Comparison of ENCODE assay signal across 1 cellular context in the genomic region with DNA sequence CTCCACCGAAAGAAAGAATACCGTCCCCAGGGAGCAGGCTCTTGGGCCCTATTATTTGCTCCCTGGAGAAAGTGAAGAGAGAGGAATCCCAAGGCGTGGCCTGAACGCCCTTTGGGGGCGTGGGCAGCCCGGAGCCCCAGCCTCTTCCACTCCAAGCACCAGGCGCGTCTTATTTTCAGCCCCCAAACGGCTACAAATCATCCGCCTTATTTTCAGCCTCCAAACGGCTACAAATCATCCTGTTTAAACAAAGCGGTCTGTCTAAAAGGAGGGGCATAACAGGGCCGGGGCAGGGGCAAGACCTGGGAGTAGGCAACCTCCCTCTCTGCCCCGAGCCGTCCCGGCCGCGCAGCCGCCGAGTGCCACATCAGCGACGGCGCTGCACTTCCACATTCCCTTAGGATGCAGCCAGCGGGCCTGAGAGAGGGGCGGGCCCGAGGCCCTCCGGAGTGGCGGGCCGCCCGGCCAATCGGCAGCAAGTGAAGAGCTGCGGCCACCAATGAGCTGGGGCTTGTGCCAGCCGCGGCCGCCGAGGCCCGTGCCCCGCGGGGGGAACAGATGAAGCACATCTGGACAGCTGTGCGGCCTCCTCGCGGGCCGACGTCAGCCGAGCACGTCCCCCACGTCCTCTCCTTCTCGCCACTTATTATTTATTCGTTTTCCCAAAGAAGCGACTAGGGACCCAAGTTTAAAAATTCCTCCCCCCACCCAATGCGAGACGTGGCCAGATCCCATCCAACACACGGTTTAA.
TF ChIP-seq lines count a peak whose summit lies in the region.

A gene with protein sequence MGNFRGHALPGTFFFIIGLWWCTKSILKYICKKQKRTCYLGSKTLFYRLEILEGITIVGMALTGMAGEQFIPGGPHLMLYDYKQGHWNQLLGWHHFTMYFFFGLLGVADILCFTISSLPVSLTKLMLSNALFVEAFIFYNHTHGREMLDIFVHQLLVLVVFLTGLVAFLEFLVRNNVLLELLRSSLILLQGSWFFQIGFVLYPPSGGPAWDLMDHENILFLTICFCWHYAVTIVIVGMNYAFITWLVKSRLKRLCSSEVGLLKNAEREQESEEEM (plus strand): TSS at position 561 of the 751 bp plus-strand sequence. CDS start 62,593 bp downstream, outside the sequence.

TF ChIP-seq in HepG2, 621 proteins besides CTCF, POLR2A, EP300 and RAD21 (continued from another document and continues in another):
- TF ChIP-seq, protein P1, sequence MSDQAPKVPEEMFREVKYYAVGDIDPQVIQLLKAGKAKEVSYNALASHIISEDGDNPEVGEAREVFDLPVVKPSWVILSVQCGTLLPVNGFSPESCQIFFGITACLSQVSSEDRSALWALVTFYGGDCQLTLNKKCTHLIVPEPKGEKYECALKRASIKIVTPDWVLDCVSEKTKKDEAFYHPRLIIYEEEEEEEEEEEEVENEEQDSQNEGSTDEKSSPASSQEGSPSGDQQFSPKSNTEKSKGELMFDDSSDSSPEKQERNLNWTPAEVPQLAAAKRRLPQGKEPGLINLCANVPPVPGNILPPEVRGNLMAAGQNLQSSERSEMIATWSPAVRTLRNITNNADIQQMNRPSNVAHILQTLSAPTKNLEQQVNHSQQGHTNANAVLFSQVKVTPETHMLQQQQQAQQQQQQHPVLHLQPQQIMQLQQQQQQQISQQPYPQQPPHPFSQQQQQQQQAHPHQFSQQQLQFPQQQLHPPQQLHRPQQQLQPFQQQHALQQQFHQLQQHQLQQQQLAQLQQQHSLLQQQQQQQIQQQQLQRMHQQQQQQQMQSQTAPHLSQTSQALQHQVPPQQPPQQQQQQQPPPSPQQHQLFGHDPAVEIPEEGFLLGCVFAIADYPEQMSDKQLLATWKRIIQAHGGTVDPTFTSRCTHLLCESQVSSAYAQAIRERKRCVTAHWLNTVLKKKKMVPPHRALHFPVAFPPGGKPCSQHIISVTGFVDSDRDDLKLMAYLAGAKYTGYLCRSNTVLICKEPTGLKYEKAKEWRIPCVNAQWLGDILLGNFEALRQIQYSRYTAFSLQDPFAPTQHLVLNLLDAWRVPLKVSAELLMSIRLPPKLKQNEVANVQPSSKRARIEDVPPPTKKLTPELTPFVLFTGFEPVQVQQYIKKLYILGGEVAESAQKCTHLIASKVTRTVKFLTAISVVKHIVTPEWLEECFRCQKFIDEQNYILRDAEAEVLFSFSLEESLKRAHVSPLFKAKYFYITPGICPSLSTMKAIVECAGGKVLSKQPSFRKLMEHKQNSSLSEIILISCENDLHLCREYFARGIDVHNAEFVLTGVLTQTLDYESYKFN (CRISPR knock-in tag; conservative IDR thresholded peaks at IDR 0.05), result peak; percentile 55; the same call in 1 of the 2 replicates
- TF ChIP-seq, protein P2, sequence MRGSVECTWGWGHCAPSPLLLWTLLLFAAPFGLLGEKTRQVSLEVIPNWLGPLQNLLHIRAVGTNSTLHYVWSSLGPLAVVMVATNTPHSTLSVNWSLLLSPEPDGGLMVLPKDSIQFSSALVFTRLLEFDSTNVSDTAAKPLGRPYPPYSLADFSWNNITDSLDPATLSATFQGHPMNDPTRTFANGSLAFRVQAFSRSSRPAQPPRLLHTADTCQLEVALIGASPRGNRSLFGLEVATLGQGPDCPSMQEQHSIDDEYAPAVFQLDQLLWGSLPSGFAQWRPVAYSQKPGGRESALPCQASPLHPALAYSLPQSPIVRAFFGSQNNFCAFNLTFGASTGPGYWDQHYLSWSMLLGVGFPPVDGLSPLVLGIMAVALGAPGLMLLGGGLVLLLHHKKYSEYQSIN (CRISPR knock-in tag; IDR thresholded peaks at IDR 0.05; ENCODE audit: borderline replicate concordance), result no peak
- no peak for TF ChIP-seq TAF15 (IDR thresholded peaks at IDR 0.05; ENCODE audit: low read depth, low read length, poor library complexity, severe bottlenecking)
- TF ChIP-seq KLF9 (CRISPR knock-in tag; IDR thresholded peaks at IDR 0.05; ENCODE audit: low read depth), result 0 out of 2 replicates have a peak, but pooled peaks have one; percentile 18
- TF ChIP-seq AHR (CRISPR knock-in tag; IDR thresholded peaks at IDR 0.05), result no peak; the same call in 1 of the 2 replicates
- no peak for TF ChIP-seq PAX8 (CRISPR knock-in tag; IDR thresholded peaks at IDR 0.05; ENCODE audit: borderline replicate concordance)
- TF ChIP-seq ZNF569 (CRISPR knock-in tag; IDR thresholded peaks at IDR 0.05; ENCODE audit: borderline replicate concordance), result no peak; the same call in 1 of the 2 replicates
- TF ChIP-seq ETV5 (CRISPR knock-in tag; IDR thresholded peaks at IDR 0.05; ENCODE audit: borderline replicate concordance), result peak; percentile 57; the same call in 1 of the 2 replicates
- no peak for TF ChIP-seq SMC3 (IDR thresholded peaks at IDR 0.05; ENCODE audit: low read length)
- TF ChIP-seq ZNF75D (CRISPR knock-in tag; IDR thresholded peaks at IDR 0.05; ENCODE audit: borderline replicate concordance), result no peak
- TF ChIP-seq, protein P3, sequence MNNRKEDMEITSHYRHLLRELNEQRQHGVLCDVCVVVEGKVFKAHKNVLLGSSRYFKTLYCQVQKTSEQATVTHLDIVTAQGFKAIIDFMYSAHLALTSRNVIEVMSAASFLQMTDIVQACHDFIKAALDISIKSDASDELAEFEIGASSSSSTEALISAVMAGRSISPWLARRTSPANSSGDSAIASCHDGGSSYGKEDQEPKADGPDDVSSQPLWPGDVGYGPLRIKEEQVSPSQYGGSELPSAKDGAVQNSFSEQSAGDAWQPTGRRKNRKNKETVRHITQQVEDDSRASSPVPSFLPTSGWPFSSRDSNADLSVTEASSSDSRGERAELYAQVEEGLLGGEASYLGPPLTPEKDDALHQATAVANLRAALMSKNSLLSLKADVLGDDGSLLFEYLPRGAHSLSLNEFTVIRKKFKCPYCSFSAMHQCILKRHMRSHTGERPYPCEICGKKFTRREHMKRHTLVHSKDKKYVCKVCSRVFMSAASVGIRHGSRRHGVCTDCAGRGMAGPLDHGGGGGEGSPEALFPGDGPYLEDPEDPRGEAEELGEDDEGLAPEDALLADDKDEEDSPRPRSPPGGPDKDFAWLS (CRISPR knock-in tag; IDR thresholded peaks at IDR 0.05; ENCODE audit: borderline replicate concordance), result no peak
- TF ChIP-seq ERF (CRISPR knock-in tag; IDR thresholded peaks at IDR 0.05), result peak; percentile 76; the same call in 1 of the 2 replicates
- TF ChIP-seq, protein P4, sequence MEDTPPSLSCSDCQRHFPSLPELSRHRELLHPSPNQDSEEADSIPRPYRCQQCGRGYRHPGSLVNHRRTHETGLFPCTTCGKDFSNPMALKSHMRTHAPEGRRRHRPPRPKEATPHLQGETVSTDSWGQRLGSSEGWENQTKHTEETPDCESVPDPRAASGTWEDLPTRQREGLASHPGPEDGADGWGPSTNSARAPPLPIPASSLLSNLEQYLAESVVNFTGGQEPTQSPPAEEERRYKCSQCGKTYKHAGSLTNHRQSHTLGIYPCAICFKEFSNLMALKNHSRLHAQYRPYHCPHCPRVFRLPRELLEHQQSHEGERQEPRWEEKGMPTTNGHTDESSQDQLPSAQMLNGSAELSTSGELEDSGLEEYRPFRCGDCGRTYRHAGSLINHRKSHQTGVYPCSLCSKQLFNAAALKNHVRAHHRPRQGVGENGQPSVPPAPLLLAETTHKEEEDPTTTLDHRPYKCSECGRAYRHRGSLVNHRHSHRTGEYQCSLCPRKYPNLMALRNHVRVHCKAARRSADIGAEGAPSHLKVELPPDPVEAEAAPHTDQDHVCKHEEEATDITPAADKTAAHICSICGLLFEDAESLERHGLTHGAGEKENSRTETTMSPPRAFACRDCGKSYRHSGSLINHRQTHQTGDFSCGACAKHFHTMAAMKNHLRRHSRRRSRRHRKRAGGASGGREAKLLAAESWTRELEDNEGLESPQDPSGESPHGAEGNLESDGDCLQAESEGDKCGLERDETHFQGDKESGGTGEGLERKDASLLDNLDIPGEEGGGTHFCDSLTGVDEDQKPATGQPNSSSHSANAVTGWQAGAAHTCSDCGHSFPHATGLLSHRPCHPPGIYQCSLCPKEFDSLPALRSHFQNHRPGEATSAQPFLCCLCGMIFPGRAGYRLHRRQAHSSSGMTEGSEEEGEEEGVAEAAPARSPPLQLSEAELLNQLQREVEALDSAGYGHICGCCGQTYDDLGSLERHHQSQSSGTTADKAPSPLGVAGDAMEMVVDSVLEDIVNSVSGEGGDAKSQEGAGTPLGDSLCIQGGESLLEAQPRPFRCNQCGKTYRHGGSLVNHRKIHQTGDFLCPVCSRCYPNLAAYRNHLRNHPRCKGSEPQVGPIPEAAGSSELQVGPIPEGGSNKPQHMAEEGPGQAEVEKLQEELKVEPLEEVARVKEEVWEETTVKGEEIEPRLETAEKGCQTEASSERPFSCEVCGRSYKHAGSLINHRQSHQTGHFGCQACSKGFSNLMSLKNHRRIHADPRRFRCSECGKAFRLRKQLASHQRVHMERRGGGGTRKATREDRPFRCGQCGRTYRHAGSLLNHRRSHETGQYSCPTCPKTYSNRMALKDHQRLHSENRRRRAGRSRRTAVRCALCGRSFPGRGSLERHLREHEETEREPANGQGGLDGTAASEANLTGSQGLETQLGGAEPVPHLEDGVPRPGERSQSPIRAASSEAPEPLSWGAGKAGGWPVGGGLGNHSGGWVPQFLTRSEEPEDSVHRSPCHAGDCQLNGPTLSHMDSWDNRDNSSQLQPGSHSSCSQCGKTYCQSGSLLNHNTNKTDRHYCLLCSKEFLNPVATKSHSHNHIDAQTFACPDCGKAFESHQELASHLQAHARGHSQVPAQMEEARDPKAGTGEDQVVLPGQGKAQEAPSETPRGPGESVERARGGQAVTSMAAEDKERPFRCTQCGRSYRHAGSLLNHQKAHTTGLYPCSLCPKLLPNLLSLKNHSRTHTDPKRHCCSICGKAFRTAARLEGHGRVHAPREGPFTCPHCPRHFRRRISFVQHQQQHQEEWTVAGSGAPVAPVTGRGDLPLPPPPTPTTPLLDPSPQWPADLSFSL (CRISPR knock-in tag; IDR thresholded peaks at IDR 0.05), result no peak
- TF ChIP-seq ZNF850 (CRISPR knock-in tag; conservative IDR thresholded peaks at IDR 0.05), result no peak
- TF ChIP-seq, protein P5, sequence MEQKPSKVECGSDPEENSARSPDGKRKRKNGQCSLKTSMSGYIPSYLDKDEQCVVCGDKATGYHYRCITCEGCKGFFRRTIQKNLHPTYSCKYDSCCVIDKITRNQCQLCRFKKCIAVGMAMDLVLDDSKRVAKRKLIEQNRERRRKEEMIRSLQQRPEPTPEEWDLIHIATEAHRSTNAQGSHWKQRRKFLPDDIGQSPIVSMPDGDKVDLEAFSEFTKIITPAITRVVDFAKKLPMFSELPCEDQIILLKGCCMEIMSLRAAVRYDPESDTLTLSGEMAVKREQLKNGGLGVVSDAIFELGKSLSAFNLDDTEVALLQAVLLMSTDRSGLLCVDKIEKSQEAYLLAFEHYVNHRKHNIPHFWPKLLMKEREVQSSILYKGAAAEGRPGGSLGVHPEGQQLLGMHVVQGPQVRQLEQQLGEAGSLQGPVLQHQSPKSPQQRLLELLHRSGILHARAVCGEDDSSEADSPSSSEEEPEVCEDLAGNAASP (CRISPR knock-in tag; IDR thresholded peaks at IDR 0.05; ENCODE audit: borderline replicate concordance), result no peak
- no peak for TF ChIP-seq ARID2 (CRISPR knock-in tag; IDR thresholded peaks at IDR 0.05; ENCODE audit: borderline replicate concordance)
- TF ChIP-seq NRL (CRISPR knock-in tag; IDR thresholded peaks at IDR 0.05; ENCODE audit: borderline replicate concordance), result peak; percentile 88
- TF ChIP-seq ZNF678 (CRISPR knock-in tag; IDR thresholded peaks at IDR 0.05), result 0 out of 2 replicates have a peak, but pooled peaks have one; percentile 52
- TF ChIP-seq ZKSCAN5 (CRISPR knock-in tag; IDR thresholded peaks at IDR 0.05), result no peak
- TF ChIP-seq ZNF879 (CRISPR knock-in tag; IDR thresholded peaks at IDR 0.05), result no peak
- no peak for TF ChIP-seq ZNF138 (CRISPR knock-in tag; IDR thresholded peaks at IDR 0.05; ENCODE audit: low read depth)
- peak; percentile 73 for TF ChIP-seq ATF7-NPFF (CRISPR knock-in tag; IDR thresholded peaks at IDR 0.05; ENCODE audit: low read depth)
- TF ChIP-seq FOXA1 (IDR thresholded peaks at IDR 0.05), result no peak
- no peak for TF ChIP-seq FOXA1 (CRISPR knock-in tag; IDR thresholded peaks at IDR 0.05)
- TF ChIP-seq ZNF749 (CRISPR knock-in tag; IDR thresholded peaks at IDR 0.05; ENCODE audit: borderline replicate concordance), result no peak
- peak; percentile 69; the same call in 1 of the 2 replicates for TF ChIP-seq ZBTB3 (CRISPR knock-in tag; IDR thresholded peaks at IDR 0.05; ENCODE audit: borderline replicate concordance, low read depth)
- TF ChIP-seq PPARG (CRISPR knock-in tag; conservative IDR thresholded peaks at IDR 0.05), result no peak
- TF ChIP-seq DMAP1 (CRISPR knock-in tag; IDR thresholded peaks at IDR 0.05), result peak; percentile 91
- no peak for TF ChIP-seq ZFP62 (CRISPR knock-in tag; IDR thresholded peaks at IDR 0.05)
- TF ChIP-seq, protein P6, sequence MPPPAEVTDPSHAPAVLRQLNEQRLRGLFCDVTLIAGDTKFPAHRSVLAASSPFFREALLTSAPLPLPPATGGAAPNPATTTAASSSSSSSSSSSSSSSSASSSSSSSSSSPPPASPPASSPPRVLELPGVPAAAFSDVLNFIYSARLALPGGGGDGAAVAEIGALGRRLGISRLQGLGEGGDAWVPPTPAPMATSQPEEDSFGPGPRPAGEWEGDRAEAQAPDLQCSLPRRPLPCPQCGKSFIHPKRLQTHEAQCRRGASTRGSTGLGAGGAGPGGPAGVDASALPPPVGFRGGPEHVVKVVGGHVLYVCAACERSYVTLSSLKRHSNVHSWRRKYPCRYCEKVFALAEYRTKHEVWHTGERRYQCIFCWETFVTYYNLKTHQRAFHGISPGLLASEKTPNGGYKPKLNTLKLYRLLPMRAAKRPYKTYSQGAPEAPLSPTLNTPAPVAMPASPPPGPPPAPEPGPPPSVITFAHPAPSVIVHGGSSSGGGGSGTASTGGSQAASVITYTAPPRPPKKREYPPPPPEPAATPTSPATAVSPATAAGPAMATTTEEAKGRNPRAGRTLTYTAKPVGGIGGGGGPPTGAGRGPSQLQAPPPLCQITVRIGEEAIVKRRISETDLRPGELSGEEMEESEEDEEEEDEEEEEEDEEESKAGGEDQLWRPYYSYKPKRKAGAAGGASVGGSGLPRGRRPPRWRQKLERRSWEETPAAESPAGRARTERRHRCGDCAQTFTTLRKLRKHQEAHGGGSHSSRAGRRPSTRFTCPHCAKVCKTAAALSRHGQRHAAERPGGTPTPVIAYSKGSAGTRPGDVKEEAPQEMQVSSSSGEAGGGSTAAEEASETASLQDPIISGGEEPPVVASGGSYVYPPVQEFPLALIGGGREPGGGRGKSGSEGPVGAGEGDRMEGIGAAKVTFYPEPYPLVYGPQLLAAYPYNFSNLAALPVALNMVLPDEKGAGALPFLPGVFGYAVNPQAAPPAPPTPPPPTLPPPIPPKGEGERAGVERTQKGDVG (CRISPR knock-in tag; IDR thresholded peaks at IDR 0.05; ENCODE audit: borderline replicate concordance), result peak; percentile 78; the same call in 1 of the 2 replicates
- no peak for TF ChIP-seq ZBTB8A (CRISPR knock-in tag; IDR thresholded peaks at IDR 0.05; ENCODE audit: borderline replicate concordance, low read depth)
- TF ChIP-seq AGO1 (IDR thresholded peaks at IDR 0.05; ENCODE audit: low read depth, low read length, poor library complexity, severe bottlenecking), result peak; percentile 27
